In the genomic region with DNA sequence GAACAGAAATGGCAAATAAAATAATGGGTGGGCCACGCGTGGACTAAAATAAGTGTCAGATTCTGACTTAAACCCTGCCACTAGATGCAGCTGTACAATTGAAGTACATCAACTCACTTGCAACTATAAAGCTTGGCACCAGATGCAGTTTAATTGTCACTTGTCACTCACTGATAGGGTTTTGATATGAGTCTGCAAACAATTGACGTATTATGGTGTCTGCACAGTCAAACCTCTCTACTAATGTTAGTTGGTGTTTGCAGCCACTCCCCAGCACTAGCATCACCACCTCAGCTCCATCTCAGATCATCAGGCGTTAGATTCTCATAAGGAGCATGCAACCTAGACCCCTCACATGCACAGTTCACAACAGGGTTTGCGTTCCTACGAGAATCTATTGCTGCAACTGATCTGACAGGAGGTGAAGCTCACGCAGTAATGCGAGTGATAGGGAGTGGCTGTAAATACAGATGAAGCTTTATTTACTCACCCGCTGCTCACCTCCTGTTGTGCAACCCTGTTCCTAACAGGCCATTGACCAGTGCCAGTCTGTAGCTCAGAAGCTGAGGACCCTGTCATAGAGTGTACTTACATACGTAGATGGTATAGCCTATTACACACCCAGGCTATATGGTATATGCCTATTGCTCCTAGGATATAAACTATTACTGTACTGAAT, we compare ENCODE assay signal across 21 cellular contexts.
"Had no signal": no experiment of that assay in that cellular context is flagged by ENCODE, and none has a peak within 500 bp of the region (broad histone marks: within the 10 kb centered on the region; RNA-seq: fewer than 3 reads in every experiment).

No MANE protein-coding gene starts in this region.

- H3K27ac ChIP-seq: left lung, neural progenitor cell, sigmoid colon, testis, vagina, WERI-Rb-1 had no signal

- H3K27me3 ChIP-seq: left lung, neural progenitor cell, sigmoid colon, testis, vagina had no signal

- DNase-seq: activated CD4-positive, alpha-beta T cell treated with anti-CD3 and anti-CD28 coated beads, Interleukin-2, amount 50 U/mL, for 4 hours; activated CD8-positive, alpha-beta memory T cell treated with anti-CD3 and anti-CD28 coated beads for 24 hours; activated CD8-positive, alpha-beta memory T cell treated with anti-CD3 and anti-CD28 coated beads, Interleukin-2, amount 50 U/mL, for 4 hours; activated naive CD4-positive, alpha-beta T cell; activated naive CD8-positive, alpha-beta T cell treated with anti-CD3 and anti-CD28 coated beads for 36 hours; activated T-cell treated with anti-CD3 and anti-CD28 coated beads, Interleukin-2, amount 50 U/mL, for 24 hours; cortex of kidney; foreskin fibroblast; immature natural killer cell; left lung; naive thymus-derived CD8-positive, alpha-beta T cell; sigmoid colon; stimulated activated CD4-positive, alpha-beta T cell treated with anti-CD3 and anti-CD28 coated beads, Interleukin-2, amount 100 ng/mL, for 48 hours; stimulated activated CD8-positive, alpha-beta memory T cell treated with anti-CD3 and anti-CD28 coated beads, Interleukin-4, amount 100 ng/mL, for 48 hours; stimulated activated naive B cell treated with anti-CD40 and anti-IgM and Interleukin-4, amounts not matched to agents 10 μg/mL and 1 μg/mL and 100 μg/mL, for 72 hours; testis; trophoblast cell; WERI-Rb-1 had no signal

- H3K4me2 ChIP-seq: neural progenitor cell had no signal

- ATAC-seq: left lung; naive thymus-derived CD8-positive, alpha-beta T cell; stimulated activated naive B cell treated with anti-CD40 and anti-IgM and Interleukin-4, amounts not matched to agents 10 μg/mL and 1 μg/mL and 100 μg/mL, for 72 hours had no signal

- H3K4me3 ChIP-seq: left lung, neural progenitor cell, sigmoid colon, testis, vagina had no signal

- H3K36me3 ChIP-seq: left lung, neural progenitor cell, sigmoid colon, vagina, WERI-Rb-1 had no signal

- FAIRE-seq: astrocyte had no signal

- H3K4me1 ChIP-seq: left lung, sigmoid colon, testis, vagina had no signal

- H3K9me3 ChIP-seq: left lung, sigmoid colon, testis, vagina had no signal

- H3K9ac ChIP-seq: neural progenitor cell had no signal

- H2AFZ ChIP-seq: neural progenitor cell had no signal
